Comparison of ENCODE assay signal across 17 cellular contexts in the genomic region with DNA sequence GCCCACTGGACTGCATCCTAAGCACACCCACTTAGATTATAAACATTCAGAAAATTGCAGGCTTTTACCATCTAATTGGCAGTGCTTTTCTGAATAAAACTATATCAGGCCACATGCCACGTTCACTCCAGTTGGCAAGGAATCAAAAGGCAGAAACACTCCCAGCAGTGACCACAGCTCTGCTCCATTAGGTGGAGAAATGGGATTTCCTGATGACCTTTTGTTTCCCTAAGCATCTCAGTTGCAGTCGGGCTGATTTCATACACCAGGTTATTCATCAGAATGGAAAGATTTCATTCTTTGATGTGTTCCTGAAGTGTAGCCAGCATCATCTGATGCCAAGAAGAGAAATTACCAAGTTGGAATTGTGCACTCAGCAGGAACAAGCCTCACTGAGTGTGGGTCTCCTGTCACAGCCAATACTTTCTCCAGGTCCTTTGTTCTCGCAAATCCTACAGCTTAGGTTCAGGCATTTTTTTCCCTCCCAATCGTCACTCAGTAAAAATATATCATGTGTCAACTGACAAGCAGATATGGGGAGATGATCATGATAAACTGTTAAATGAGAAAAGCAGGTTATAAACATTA.
DNase-seq lines count a peak whose midpoint lies in the region; ATAC-seq and TF ChIP-seq lines count a peak whose summit lies in the region.
"Had no signal": no experiment of that assay in that cellular context is flagged by ENCODE, and none has a peak within 500 bp of the region (broad histone marks: within the 10 kb centered on the region; RNA-seq: fewer than 3 reads in every experiment).

No MANE protein-coding gene starts in this region.

- no peaks in the 10 kb centered on the region for H3K9me3 ChIP-seq in left ventricle myocardium inferior (replicated peaks)
- H3K9me3 ChIP-seq in A673 (ENCODE audit: low read depth, low read length, poor library complexity, severe bottlenecking) = no peaks in the 10 kb centered on the region
- H3K9me3 ChIP-seq: A549 had no signal

- CTCF ChIA-PET in A673 (lab: Charles Lee) = no interaction called here

- POLR2A ChIA-PET in A673 (lab: Charles Lee; ENCODE audit: low non-redundant PET) = no interaction called here

- intact Hi-C loops in Right ventricle myocardium inferior (cut with DNase I) (no loop called here), cardiac septum (cut with DNase I) (no loop called here), left ventricle myocardium inferior (cut with micrococcal nuclease) (no loop called here), A673 (cut with micrococcal nuclease; ENCODE audit: unreplicated experiment) (no loop called here)

- no peak overlapping the region for H3K4me3 ChIP-seq in left ventricle myocardium inferior
- H3K4me3 ChIP-seq in A673 (ENCODE audit: low read depth, low read length, poor library complexity, severe bottlenecking) = no peak overlapping the region
- H3K4me3 ChIP-seq: A549 had no signal

- TF ChIP-seq CTCF in left ventricle myocardium inferior (IDR thresholded peaks at IDR 0.05; ENCODE audit: borderline replicate concordance) = no peak
- no peak for TF ChIP-seq CTCF in A673 (conservative IDR thresholded peaks at IDR 0.05; ENCODE audit: low read depth, low read length)

- DNase-seq in Right ventricle myocardium inferior (ENCODE audit: missing footprints) = no peak
- no peak for DNase-seq in cardiac septum (ENCODE audit: low spot score)
- peak; percentile 34 for DNase-seq in NCI-H774 (lab: John Stamatoyannopoulos, UW)
- DNase-seq in left ventricle myocardium inferior = no peak
- no peak for DNase-seq in A673 (ENCODE audit: low spot score)
- no peak for DNase-seq in A172 (ENCODE audit: low spot score)
- DNase-seq in NOMO-1 treated with dmso at 0.1 percent for 144 hours (lab: John Stamatoyannopoulos, UW; ENCODE audit: unreplicated experiment) = no peak
- DNase-seq in DMS53 treated with DMSO at 0.1 percent for 48 hours (lab: John Stamatoyannopoulos, UW; ENCODE audit: unreplicated experiment) = no peak
- DNase-seq: activated CD8-positive, alpha-beta T cell treated with anti-CD3 and anti-CD28 coated beads for 36 hours; amniotic stem cell; CD4-positive, CD25-positive, alpha-beta regulatory T cell; mesenchymal stem cell; MM.1S; stimulated activated CD4-positive, alpha-beta T cell treated with anti-CD3 and anti-CD28 coated beads, Interleukin-4, amount 100 ng/mL, for 4 hours; SW 1271 had no signal

- H3K4me1 ChIP-seq in left ventricle myocardium inferior = peaks cover 53% of the 10 kb centered on the region
- peaks cover 2% of the 10 kb centered on the region for H3K4me1 ChIP-seq in A673 (ENCODE audit: insufficient read depth, low read length, poor library complexity, severe bottlenecking)
- H3K4me1 ChIP-seq: A549 had no signal

- ATAC-seq in Right ventricle myocardium inferior = peak; percentile 48
- ATAC-seq: A549; activated CD8-positive, alpha-beta T cell treated with anti-CD3 and anti-CD28 coated beads for 36 hours; HCT116 had no signal

- peak overlapping the region; percentile 20 for H3K27ac ChIP-seq in left ventricle myocardium inferior (replicated peaks)
- H3K27ac ChIP-seq in A673 (ENCODE audit: low read depth, low read length, poor library complexity, severe bottlenecking) = no peak overlapping the region
- H3K27ac ChIP-seq: A549 had no signal

- no TSS peak for BruUV-seq in A673 (replicated peaks; lab: Mats Ljungman, UMichigan)

- H3K36me3 ChIP-seq in left ventricle myocardium inferior = no peaks in the 10 kb centered on the region
- no peaks in the 10 kb centered on the region for H3K36me3 ChIP-seq in A673 (ENCODE audit: insufficient read depth, low read length, poor library complexity, severe bottlenecking)

- H3K27me3 ChIP-seq in left ventricle myocardium inferior (ENCODE audit: low read depth) (no peaks in the 10 kb centered on the region), A673 (replicated peaks; ENCODE audit: insufficient read depth, low read depth, low read length, poor library complexity) (no peaks in the 10 kb centered on the region)
